In the genomic region with DNA sequence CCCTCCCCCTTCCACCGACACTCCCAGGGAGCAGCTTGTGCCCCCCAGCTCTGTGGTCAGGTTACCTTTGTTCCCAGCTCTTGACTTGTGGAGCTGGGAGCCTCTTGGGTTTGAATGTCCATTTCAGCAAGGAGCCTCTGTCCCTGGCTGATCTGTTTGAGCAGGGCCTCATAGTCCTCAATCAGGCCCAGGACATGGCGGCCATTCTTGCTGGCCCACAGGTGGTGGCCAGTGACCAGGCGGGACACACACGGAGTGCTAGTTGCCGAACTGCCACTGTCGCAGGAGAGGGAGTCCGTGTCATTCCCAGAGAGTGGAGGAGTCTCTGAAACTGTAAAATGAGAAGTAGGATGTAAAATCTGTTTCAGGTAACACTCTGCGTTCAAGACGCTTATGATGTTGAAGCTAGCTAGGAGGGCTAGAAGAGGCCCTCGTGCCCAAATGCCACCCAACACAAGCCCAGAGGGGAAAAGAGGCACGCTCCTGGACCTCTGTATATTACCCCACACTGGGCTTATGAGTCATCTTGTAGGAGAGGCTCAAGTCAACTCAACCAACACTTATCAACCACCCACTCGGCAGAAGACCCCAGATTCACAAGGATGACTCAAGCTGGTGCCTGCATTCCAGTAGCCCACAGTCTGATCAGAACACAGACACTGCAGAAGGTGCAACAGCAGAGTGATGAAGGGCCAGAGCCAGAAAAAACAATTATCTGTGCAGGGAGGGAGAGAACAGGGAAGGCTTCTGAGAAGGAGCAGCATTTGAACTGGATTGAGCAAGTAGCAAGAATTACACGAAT, we compare ENCODE assay signal across 9 cellular contexts.
DNase-seq lines count a peak whose midpoint lies in the region; ATAC-seq and TF ChIP-seq lines count a peak whose summit lies in the region.
"Had no signal": no experiment of that assay in that cellular context is flagged by ENCODE, and none has a peak within 500 bp of the region (broad histone marks: within the 10 kb centered on the region; RNA-seq: fewer than 3 reads in every experiment).

No MANE protein-coding gene starts in this region.

- ATAC-seq in GM19467 (IDR thresholded peaks at IDR 0.05; ENCODE audit: unreplicated experiment): no peak

- peak overlapping the region; percentile 74 for H3K27ac Mint-ChIP-seq in progenitor cell of endocrine pancreas
- H3K27ac Mint-ChIP-seq: IgD-negative memory B cell had no signal

- peak; percentile 99 for DNase-seq in EL
- DNase-seq in NOMO-1 treated with dmso at 0.1 percent for 144 hours (lab: John Stamatoyannopoulos, UW; ENCODE audit: unreplicated experiment): peak; percentile 54
- peak; percentile 63 for DNase-seq in dedifferentiated amniotic fluid mesenchymal stem cell (ENCODE audit: extremely low spot score)
- DNase-seq in progenitor cell of endocrine pancreas (ENCODE audit: low spot score, unreplicated experiment): no peak
- DNase-seq in stimulated activated CD4-positive, alpha-beta T cell treated with anti-CD3 and anti-CD28 coated beads, Interleukin-2, amount 100 ng/mL, for 48 hours: no peak
- DNase-seq in NCI-H2171 treated with DMSO at 0.1 percent for 48 hours (lab: John Stamatoyannopoulos, UW): no peak
- no peak for DNase-seq in GM20000 (ENCODE audit: low spot score)

- H3K36me3 Mint-ChIP-seq in progenitor cell of endocrine pancreas (ENCODE audit: insufficient read depth): peaks cover 30% of the 10 kb centered on the region

- no peak for TF ChIP-seq CTCF in progenitor cell of endocrine pancreas (IDR thresholded peaks at IDR 0.05; ENCODE audit: unreplicated experiment)
- no peak for TF ChIP-seq CTCF in GM20000 (IDR thresholded peaks at IDR 0.05; ENCODE audit: extremely low read depth, missing control alignments)

- H3K4me1 Mint-ChIP-seq in progenitor cell of endocrine pancreas (ENCODE audit: low read depth): peaks cover 2% of the 10 kb centered on the region

- H3K27me3 Mint-ChIP-seq in progenitor cell of endocrine pancreas: no peaks in the 10 kb centered on the region
- H3K27me3 Mint-ChIP-seq: IgD-negative memory B cell had no signal

- H3K9me3 Mint-ChIP-seq in progenitor cell of endocrine pancreas (ENCODE audit: low read depth): no peaks in the 10 kb centered on the region
- H3K9me3 Mint-ChIP-seq: IgD-negative memory B cell had no signal

- no peak overlapping the region for H3K4me3 Mint-ChIP-seq in progenitor cell of endocrine pancreas (ENCODE audit: low read depth)
- H3K4me3 Mint-ChIP-seq: IgD-negative memory B cell had no signal

Comparison
In these comparisons a context has a peak if more than half of its experiments do, and no peak if none do; other contexts are left out.
1. DNase-seq: peak in EL (single experiment), NOMO-1 treated with dmso at 0.1 percent for 144 hours (single experiment) and dedifferentiated amniotic fluid mesenchymal stem cell (single experiment); none in progenitor cell of endocrine pancreas (single experiment), stimulated activated CD4-positive, alpha-beta T cell treated with anti-CD3 and anti-CD28 coated beads, Interleukin-2, amount 100 ng/mL, for 48 hours (0 of 2), NCI-H2171 treated with DMSO at 0.1 percent for 48 hours (single experiment) and GM20000 (single experiment).